In the genomic region with DNA sequence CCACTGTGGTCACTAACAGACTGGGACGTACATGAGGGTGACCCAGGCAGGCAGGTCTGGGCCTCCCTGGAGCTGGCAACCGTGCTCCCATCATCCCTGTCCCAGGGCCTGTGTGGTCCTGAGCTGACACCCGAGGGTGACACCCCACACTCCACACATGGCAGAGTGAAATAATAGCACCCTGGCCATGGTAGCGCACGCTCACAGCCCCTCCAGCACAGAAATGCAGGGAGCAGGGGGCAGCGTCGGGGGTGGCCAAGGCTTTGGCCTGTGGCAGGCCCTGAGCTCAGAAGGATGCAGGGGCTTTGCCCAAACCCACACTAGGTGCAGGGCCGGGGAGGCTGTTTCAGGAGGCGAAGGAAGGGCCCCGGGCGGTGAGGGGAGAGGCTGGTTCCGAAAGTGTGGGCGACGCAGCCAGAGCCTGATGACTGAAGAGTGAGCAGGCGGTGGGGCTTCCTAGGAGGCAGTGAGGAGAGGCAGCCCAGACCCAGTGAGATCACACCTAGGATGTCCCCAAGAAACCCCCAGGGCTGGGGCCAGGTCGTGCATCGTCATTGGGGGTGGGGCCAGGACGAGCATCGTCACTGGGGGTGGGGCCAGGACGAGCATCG, we compare ENCODE assay signal across 1 cellular context.
TF ChIP-seq lines count a peak whose summit lies in the region.

No MANE protein-coding gene starts in this region.

TF ChIP-seq in HCT116, 20 proteins besides CTCF, POLR2A, EP300 and RAD21:
- no peak for TF ChIP-seq POLR2AphosphoS5 (IDR thresholded peaks at IDR 0.05; ENCODE audit: low read depth, low read length)
- TF ChIP-seq SP1 (IDR thresholded peaks at IDR 0.05; ENCODE audit: low read depth), result no peak
- TF ChIP-seq, protein P1, sequence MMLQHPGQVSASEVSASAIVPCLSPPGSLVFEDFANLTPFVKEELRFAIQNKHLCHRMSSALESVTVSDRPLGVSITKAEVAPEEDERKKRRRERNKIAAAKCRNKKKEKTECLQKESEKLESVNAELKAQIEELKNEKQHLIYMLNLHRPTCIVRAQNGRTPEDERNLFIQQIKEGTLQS (IDR thresholded peaks at IDR 0.05), result no peak
- TF ChIP-seq, protein P2, sequence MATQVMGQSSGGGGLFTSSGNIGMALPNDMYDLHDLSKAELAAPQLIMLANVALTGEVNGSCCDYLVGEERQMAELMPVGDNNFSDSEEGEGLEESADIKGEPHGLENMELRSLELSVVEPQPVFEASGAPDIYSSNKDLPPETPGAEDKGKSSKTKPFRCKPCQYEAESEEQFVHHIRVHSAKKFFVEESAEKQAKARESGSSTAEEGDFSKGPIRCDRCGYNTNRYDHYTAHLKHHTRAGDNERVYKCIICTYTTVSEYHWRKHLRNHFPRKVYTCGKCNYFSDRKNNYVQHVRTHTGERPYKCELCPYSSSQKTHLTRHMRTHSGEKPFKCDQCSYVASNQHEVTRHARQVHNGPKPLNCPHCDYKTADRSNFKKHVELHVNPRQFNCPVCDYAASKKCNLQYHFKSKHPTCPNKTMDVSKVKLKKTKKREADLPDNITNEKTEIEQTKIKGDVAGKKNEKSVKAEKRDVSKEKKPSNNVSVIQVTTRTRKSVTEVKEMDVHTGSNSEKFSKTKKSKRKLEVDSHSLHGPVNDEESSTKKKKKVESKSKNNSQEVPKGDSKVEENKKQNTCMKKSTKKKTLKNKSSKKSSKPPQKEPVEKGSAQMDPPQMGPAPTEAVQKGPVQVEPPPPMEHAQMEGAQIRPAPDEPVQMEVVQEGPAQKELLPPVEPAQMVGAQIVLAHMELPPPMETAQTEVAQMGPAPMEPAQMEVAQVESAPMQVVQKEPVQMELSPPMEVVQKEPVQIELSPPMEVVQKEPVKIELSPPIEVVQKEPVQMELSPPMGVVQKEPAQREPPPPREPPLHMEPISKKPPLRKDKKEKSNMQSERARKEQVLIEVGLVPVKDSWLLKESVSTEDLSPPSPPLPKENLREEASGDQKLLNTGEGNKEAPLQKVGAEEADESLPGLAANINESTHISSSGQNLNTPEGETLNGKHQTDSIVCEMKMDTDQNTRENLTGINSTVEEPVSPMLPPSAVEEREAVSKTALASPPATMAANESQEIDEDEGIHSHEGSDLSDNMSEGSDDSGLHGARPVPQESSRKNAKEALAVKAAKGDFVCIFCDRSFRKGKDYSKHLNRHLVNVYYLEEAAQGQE (IDR thresholded peaks at IDR 0.05; ENCODE audit: low read depth), result no peak
- no peak for TF ChIP-seq CEBPB (IDR thresholded peaks at IDR 0.05; ENCODE audit: low read depth)
- TF ChIP-seq, protein P3, sequence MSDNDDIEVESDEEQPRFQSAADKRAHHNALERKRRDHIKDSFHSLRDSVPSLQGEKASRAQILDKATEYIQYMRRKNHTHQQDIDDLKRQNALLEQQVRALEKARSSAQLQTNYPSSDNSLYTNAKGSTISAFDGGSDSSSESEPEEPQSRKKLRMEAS (IDR thresholded peaks at IDR 0.05), result no peak
- TF ChIP-seq YY1 (IDR thresholded peaks at IDR 0.05; ENCODE audit: extremely low read depth, insufficient replicate concordance, low read depth, low read length), result no peak
- TF ChIP-seq TCF7L2 (IDR thresholded peaks at IDR 0.05; ENCODE audit: borderline replicate concordance, extremely low read depth, insufficient read depth, insufficient read length), result no peak
- TF ChIP-seq EGR1 (IDR thresholded peaks at IDR 0.05; ENCODE audit: low read depth), result no peak
- no peak for TF ChIP-seq FOSL1 (IDR thresholded peaks at IDR 0.05; ENCODE audit: low read depth)
- no peak for TF ChIP-seq ELF1 (IDR thresholded peaks at IDR 0.05; ENCODE audit: borderline replicate concordance, low read depth)
- TF ChIP-seq, protein P4, sequence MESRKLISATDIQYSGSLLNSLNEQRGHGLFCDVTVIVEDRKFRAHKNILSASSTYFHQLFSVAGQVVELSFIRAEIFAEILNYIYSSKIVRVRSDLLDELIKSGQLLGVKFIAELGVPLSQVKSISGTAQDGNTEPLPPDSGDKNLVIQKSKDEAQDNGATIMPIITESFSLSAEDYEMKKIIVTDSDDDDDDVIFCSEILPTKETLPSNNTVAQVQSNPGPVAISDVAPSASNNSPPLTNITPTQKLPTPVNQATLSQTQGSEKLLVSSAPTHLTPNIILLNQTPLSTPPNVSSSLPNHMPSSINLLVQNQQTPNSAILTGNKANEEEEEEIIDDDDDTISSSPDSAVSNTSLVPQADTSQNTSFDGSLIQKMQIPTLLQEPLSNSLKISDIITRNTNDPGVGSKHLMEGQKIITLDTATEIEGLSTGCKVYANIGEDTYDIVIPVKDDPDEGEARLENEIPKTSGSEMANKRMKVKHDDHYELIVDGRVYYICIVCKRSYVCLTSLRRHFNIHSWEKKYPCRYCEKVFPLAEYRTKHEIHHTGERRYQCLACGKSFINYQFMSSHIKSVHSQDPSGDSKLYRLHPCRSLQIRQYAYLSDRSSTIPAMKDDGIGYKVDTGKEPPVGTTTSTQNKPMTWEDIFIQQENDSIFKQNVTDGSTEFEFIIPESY (IDR thresholded peaks at IDR 0.05; ENCODE audit: extremely low read depth, insufficient replicate concordance, low read length), result no peak
- TF ChIP-seq JUND (IDR thresholded peaks at IDR 0.05), result no peak
- no peak for TF ChIP-seq SIN3A (IDR thresholded peaks at IDR 0.05; ENCODE audit: low read depth)
- TF ChIP-seq ZFX (IDR thresholded peaks at IDR 0.05), result no peak
- no peak for TF ChIP-seq SRF (IDR thresholded peaks at IDR 0.05; ENCODE audit: low read depth)
- TF ChIP-seq ZNF274 (IDR thresholded peaks at IDR 0.05; ENCODE audit: low read depth, low read length), result no peak
- TF ChIP-seq CBX3 (IDR thresholded peaks at IDR 0.05; ENCODE audit: low read depth), result no peak
- no peak for TF ChIP-seq EZH2phosphoT487 (IDR thresholded peaks at IDR 0.05; ENCODE audit: borderline replicate concordance)
- no peak for TF ChIP-seq EZH2 (IDR thresholded peaks at IDR 0.05)
TF ChIP-seq in HCT116: peak in this region for 0.
